ENCODE assay signal across 2 cellular contexts in genomic region chr2:55936351-55936750, GRCh38.
TF ChIP-seq lines count a peak whose summit lies in the region.

No MANE protein-coding gene starts in this region.

TF ChIP-seq in IMR-90, 13 proteins besides CTCF, POLR2A, EP300 and RAD21:
- 0 out of 2 replicates have a peak, but pooled peaks have one; percentile 11 for TF ChIP-seq FOS (IDR thresholded peaks at IDR 0.05; ENCODE audit: low read depth, low read length)
- no peak for TF ChIP-seq MAZ (IDR thresholded peaks at IDR 0.05; ENCODE audit: borderline replicate concordance, low read depth, low read length)

TF ChIP-seq in endothelial cell of umbilical vein, 7 proteins besides CTCF, POLR2A, EP300 and RAD21:
- peak; percentile 18 for TF ChIP-seq FOS (IDR thresholded peaks at IDR 0.05; ENCODE audit: borderline replicate concordance, insufficient read depth, low read length)
- TF ChIP-seq POLR2AphosphoS5 (IDR thresholded peaks at IDR 0.05; ENCODE audit: insufficient read depth, low read depth, low read length): no peak
- no peak for TF ChIP-seq EZH2 (IDR thresholded peaks at IDR 0.05; ENCODE audit: borderline replicate concordance, low read depth, low read length, severe bottlenecking)
